Comparison of ENCODE assay signal across 8 cellular contexts in genomic region chr1:109620396-109620817, GRCh38. TPM values are rescaled to one million over a fixed set of nuclear protein-coding genes. Genes with fewer than 3 reads are reported as not detected.
DNase-seq lines count a peak whose midpoint lies in the region; ATAC-seq and TF ChIP-seq lines count a peak whose summit lies in the region.

No MANE protein-coding gene starts in this region.

- H3K4me3 ChIP-seq in Panc1 (ENCODE audit: low read depth in 2 of 2, low read length in 2 of 2) (peak overlapping the region; percentile 84 to 92), ectodermal cell (ENCODE audit: insufficient read depth, low read depth, low read length) (peak overlapping the region; percentile 84), transverse colon (peak overlapping the region; percentile 55 to 60 (median 56))

- TF ChIP-seq CTCF in Panc1 (IDR thresholded peaks at IDR 0.05) = no peak
- TF ChIP-seq CTCF in transverse colon (IDR thresholded peaks at IDR 0.05) = no peak

- BruUV-seq in Panc1 (replicated peaks; lab: Mats Ljungman, UMichigan) = no TSS peak

- WGBS in ectodermal cell, 2 experiments = 0 to 1% methylated on average over 9 to 10 of the region's 10 CpGs
- 0% methylated on average over 10 of the region's 10 CpGs; no CpG with 5 or more reads in 1 of the 2 donors for WGBS in transverse colon (ENCODE audit: low coverage in 1 of 2), 2 donors

- POLR2A ChIA-PET in Panc1 (lab: Charles Lee) = interaction anchor here (0.6 to 0.8 kb wide), 2 partner anchors 217 to 390 kb away, joined by 3 to 5 read pairs; no protein-coding TSS in a partner anchor

- ATAC-seq in GM19023 (IDR thresholded peaks at IDR 0.05; ENCODE audit: unreplicated experiment) (peak; percentile 2), Panc1 (peak; percentile 69), GM18858 (IDR thresholded peaks at IDR 0.05; ENCODE audit: unreplicated experiment) (no peak)
- ATAC-seq in activated CD4-positive, CD25-positive, alpha-beta regulatory T cell treated with anti-CD3 and anti-CD28 coated beads, Interleukin-2, amount 50 U/mL, for 24 hours = no peak

- peaks cover 15% of the 10 kb centered on the region for H3K4me1 ChIP-seq in Panc1 (ENCODE audit: control insufficient read depth, insufficient read depth, low read length)
- peaks cover 39% of the 10 kb centered on the region for H3K4me1 ChIP-seq in ectodermal cell (ENCODE audit: control insufficient read depth, insufficient read depth, low read length)
- peaks cover 9 to 48% (median 30%) of the 10 kb centered on the region in 4 donors for H3K4me1 ChIP-seq in transverse colon

- in situ Hi-C loops in Panc1 (cut with HindIII; ENCODE audit: low pct_unique_long_range_greater_than_20kb, low sequenced_read_pairs) = no loop called here
- in situ Hi-C loops in transverse colon (cut with MboI; ENCODE audit: low pct_ligation_motif_present in 1 of 4, low pct_unique_long_range_greater_than_20kb in 1 of 4, low sequenced_read_pairs in 3 of 4) = loop anchor here in 2 of 4 donors (5.0 to 10.0 kb wide), 2 partner anchors 73 to 76 kb away; partner anchors contain the start of gene GNAI3 (in 2 of the 2)

- H3K36me3 ChIP-seq in Panc1 (ENCODE audit: control insufficient read depth, insufficient read depth, low read length) (no peaks in the 10 kb centered on the region), ectodermal cell (ENCODE audit: control insufficient read depth, insufficient read depth, low read length) (no peaks in the 10 kb centered on the region), transverse colon (no peaks in the 10 kb centered on the region)

- H3K27ac ChIP-seq in Panc1 (ENCODE audit: low read length) (peak overlapping the region; percentile 94), ectodermal cell (ENCODE audit: insufficient read depth, low read depth, low read length, poor library complexity, severe bottlenecking) (peak overlapping the region; percentile 65), transverse colon (peak overlapping the region; percentile 83 to 89 (median 84))

- H3K27me3 ChIP-seq in Panc1 (ENCODE audit: control insufficient read depth, insufficient read depth, low read length) = no peaks in the 10 kb centered on the region
- H3K27me3 ChIP-seq in ectodermal cell (ENCODE audit: control insufficient read depth, insufficient read depth, low read length, poor library complexity, severe bottlenecking) = no peaks in the 10 kb centered on the region
- H3K27me3 ChIP-seq in transverse colon = no peaks in the 10 kb centered on the region

- DNase-seq in AG08395 (ENCODE audit: low spot score) (peak; percentile 79), Panc1 (ENCODE audit: low read depth, low spot score) (no peak), medulla oblongata (ENCODE audit: extremely low spot score) (peak; percentile 49), transverse colon (peak; percentile 44)

- intact Hi-C loops in Panc1 (cut with micrococcal nuclease; ENCODE audit: unreplicated experiment) (loop anchor here (5.0 kb wide), 1 partner anchor 73 kb away; the partner anchor contains the start of gene GNAI3), transverse colon (cut with DNase I; ENCODE audit: low total_unique reads) (no loop called here)

- TF ChIP-seq POLR2A in transverse colon (IDR thresholded peaks at IDR 0.05) = no peak

- CTCF ChIA-PET in Panc1 (lab: Charles Lee) = interaction anchor here (0.7 kb wide), 1 partner anchor 74 kb away, joined by 3 read pairs; no protein-coding TSS in a partner anchor

- TF ChIP-seq EP300 in transverse colon (IDR thresholded peaks at IDR 0.05; ENCODE audit: low read depth) = no peak

- H3K9me3 ChIP-seq in Panc1 (ENCODE audit: control insufficient read depth, insufficient read depth, low read depth, low read length) = no peaks in the 10 kb centered on the region
- no peaks in the 10 kb centered on the region for H3K9me3 ChIP-seq in ectodermal cell (ENCODE audit: control insufficient read depth, low read length)
- no peaks in the 10 kb centered on the region for H3K9me3 ChIP-seq in transverse colon

RNA-seq across cellular contexts. Expression of gene AMPD2, which starts 0.8 kb away (rescaled TPM):
- total RNA-seq in Panc1 (2021; ENCODE audit: unreplicated experiment) (85.8 TPM), transverse colon (10 to 100 TPM; 21.3 to 59.7 (median 39.0) TPM)
- 58.1 TPM for polyA plus RNA-seq in Panc1 (2012; ENCODE audit: insufficient read length)
- polyA plus RNA-seq in ectodermal cell (2013, experiment 1 of 4) = 53.6 TPM
- 49.5 TPM for polyA plus RNA-seq in ectodermal cell (2013, experiment 2 of 4)
- polyA plus RNA-seq in ectodermal cell (2013, experiment 3 of 4) = 50.6 TPM
- polyA plus RNA-seq in ectodermal cell (2013, experiment 4 of 4) = 55.8 TPM

RNA-seq across cellular contexts. Expression of gene GNAT2, which starts 1.0 kb away (rescaled TPM):
- total RNA-seq in Panc1 (2021; ENCODE audit: unreplicated experiment) = 0.44 TPM
- not detected for polyA plus RNA-seq in Panc1 (2012; ENCODE audit: insufficient read length)
- not detected for polyA plus RNA-seq in ectodermal cell (2013, experiment 1 of 4)
- not detected for polyA plus RNA-seq in ectodermal cell (2013, experiment 2 of 4)
- not detected for polyA plus RNA-seq in ectodermal cell (2013, experiment 3 of 4)
- not detected for polyA plus RNA-seq in ectodermal cell (2013, experiment 4 of 4)
- not detected for total RNA-seq in transverse colon

RNA-seq across cellular contexts. Expression of gene GSTM4, which starts 35.5 kb away (rescaled TPM):
- total RNA-seq in Panc1 (2021; ENCODE audit: unreplicated experiment) = 22.0 TPM
- 15.3 TPM for polyA plus RNA-seq in Panc1 (2012; ENCODE audit: insufficient read length)
- polyA plus RNA-seq in ectodermal cell (2013, experiment 1 of 4) = 10.4 TPM
- 10.8 TPM for polyA plus RNA-seq in ectodermal cell (2013, experiment 2 of 4)
- 11.5 TPM for polyA plus RNA-seq in ectodermal cell (2013, experiment 3 of 4)
- 13.2 TPM for polyA plus RNA-seq in ectodermal cell (2013, experiment 4 of 4)
- total RNA-seq in transverse colon = 100 to 1,000 TPM in 2 of 4 donors, 10 to 100 TPM in 2; 64.9 to 104 (median 94.8) TPM

RNA-seq across cellular contexts. Expression of gene GSTM2, which starts 47.5 kb away (rescaled TPM):
- 10.2 TPM for total RNA-seq in Panc1 (2021; ENCODE audit: unreplicated experiment)
- 12.9 TPM for polyA plus RNA-seq in Panc1 (2012; ENCODE audit: insufficient read length)
- 41.3 TPM for polyA plus RNA-seq in ectodermal cell (2013, experiment 1 of 4)
- 39.8 TPM for polyA plus RNA-seq in ectodermal cell (2013, experiment 2 of 4)
- 39.8 TPM for polyA plus RNA-seq in ectodermal cell (2013, experiment 3 of 4)
- 43.0 TPM for polyA plus RNA-seq in ectodermal cell (2013, experiment 4 of 4)
- total RNA-seq in transverse colon = 10 to 100 TPM; 27.0 to 87.5 (median 57.2) TPM

Comparison
In these comparisons a context has a peak if more than half of its experiments do, and no peak if none do; other contexts are left out.
1. ATAC-seq: peak in GM19023 (single experiment) and Panc1 (single experiment); none in activated CD4-positive, CD25-positive, alpha-beta regulatory T cell treated with anti-CD3 and anti-CD28 coated beads, Interleukin-2, amount 50 U/mL, for 24 hours (0 of 2) and GM18858 (single experiment).
2. Peak in every context shown above with its lines, with median percentiles within 50 percentile points of each other: H3K27ac ChIP-seq and H3K4me3 ChIP-seq.